In genomic region chr17:21741520-21741919, GRCh38 we compare ENCODE assay signal across 9 cellular contexts. TPM values are rescaled to one million over a fixed set of nuclear protein-coding genes. Genes with fewer than 3 reads are reported as not detected.
"Had no signal": no experiment of that assay in that cellular context is flagged by ENCODE, and none has a peak within 500 bp of the region (broad histone marks: within the 10 kb centered on the region; RNA-seq: fewer than 3 reads in every experiment).

No MANE protein-coding gene starts in this region.

RNA-seq across cellular contexts. Expression of gene KCNJ18, which starts 49.2 kb away (rescaled TPM):
- total RNA-seq: NCI-H460, OCI-LY7, PC-9, Peyer's patch, RPMI7951, SJCRH30, SJSA1, SK-MEL-5 had no signal
- polyA plus RNA-seq: SK-N-SH had no signal
